33 cellular contexts compared by ENCODE assay signal in the genomic region with DNA sequence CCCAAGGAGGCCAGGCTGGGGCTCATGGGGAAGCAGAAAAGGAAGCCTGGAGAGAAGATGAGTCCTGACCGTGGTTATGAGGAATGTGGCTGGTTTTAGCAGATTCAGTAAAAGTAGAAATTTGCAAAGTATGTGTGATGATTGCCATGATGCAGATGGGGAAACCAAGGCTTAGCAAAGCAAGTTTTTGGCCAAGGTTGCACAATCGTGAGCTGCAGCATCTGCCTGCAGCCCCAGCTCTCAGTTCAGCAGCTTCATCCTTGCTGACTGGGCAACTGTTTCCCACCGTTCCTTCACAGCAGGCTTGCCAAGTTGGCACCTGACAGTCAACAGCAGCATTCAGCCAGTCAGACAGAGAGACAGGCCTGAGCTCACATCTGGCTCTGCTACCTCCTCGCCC.
"Had no signal": no experiment of that assay in that cellular context is flagged by ENCODE, and none has a peak within 500 bp of the region (broad histone marks: within the 10 kb centered on the region; RNA-seq: fewer than 3 reads in every experiment).

No MANE protein-coding gene starts in this region.

- H3K36me3 ChIP-seq: esophagus muscularis mucosa, gastroesophageal sphincter, heart right ventricle, WERI-Rb-1 had no signal

- H3K4me3 ChIP-seq: body of pancreas, esophagus muscularis mucosa, gastroesophageal sphincter, heart right ventricle, hepatocyte had no signal

- H3K27me3 Mint-ChIP-seq: activated B cell treated with CpG ODN at 0.5 μM for 24 hours; activated CD8-positive, alpha-beta memory T cell treated with anti-CD3 and anti-CD28 coated beads, Interleukin-2, amount 10 ng/mL, durations not matched to agents 7 days and 5 days; effector memory CD8-positive, alpha-beta T cell; T-helper 17 cell had no signal

- H2AFZ ChIP-seq: hepatocyte had no signal

- H3K27me3 ChIP-seq: body of pancreas, hepatocyte had no signal

- ATAC-seq: activated CD4-positive, CD25-positive, alpha-beta regulatory T cell treated with anti-CD3 and anti-CD28 coated beads, Interleukin-2, amount 50 U/mL, for 24 hours; activated CD8-positive, alpha-beta memory T cell treated with anti-CD3 and anti-CD28 coated beads, Interleukin-2, amount 10 ng/mL, durations not matched to agents 7 days and 5 days; activated CD8-positive, alpha-beta T cell treated with anti-CD3 and anti-CD28 coated beads, Interleukin-2, amount 10 ng/mL, durations not matched to agents 7 days and 5 days; activated naive CD4-positive, alpha-beta T cell treated with anti-CD3 and anti-CD28 coated beads, Interleukin-2, amount 50 U/mL, for 72 hours; activated T-cell treated with anti-CD3 and anti-CD28 coated beads, Interleukin-2, amount 50 U/mL, for 72 hours; body of pancreas; effector memory CD8-positive, alpha-beta T cell; gastroesophageal sphincter; heart right ventricle; T-helper 17 cell had no signal

- H3K4me1 ChIP-seq: body of pancreas, esophagus muscularis mucosa, gastroesophageal sphincter had no signal

- DNase-seq: activated B cell treated with CpG ODN at 0.5 μM for 24 hours; activated CD4-positive, alpha-beta T cell treated with anti-CD3 and anti-CD28 coated beads for 48 hours; activated CD4-positive, alpha-beta T cell treated with anti-CD3 and anti-CD28 coated beads, Interleukin-2, amount 50 U/mL, for 1 hour; activated CD4-positive, alpha-beta T cell treated with anti-CD3 and anti-CD28 coated beads, Interleukin-2, amount 50 U/mL, for 48 hours; activated CD8-positive, alpha-beta memory T cell treated with anti-CD3 and anti-CD28 coated beads, Interleukin-2, amount 10 ng/mL, durations not matched to agents 7 days and 5 days; activated CD8-positive, alpha-beta memory T cell treated with anti-CD3 and anti-CD28 coated beads, Interleukin-2, amount 50 U/mL, for 4 hours; activated CD8-positive, alpha-beta T cell treated with anti-CD3 and anti-CD28 coated beads, Interleukin-2, amount 10 ng/mL, durations not matched to agents 7 days and 5 days; activated gamma-delta T cell; activated naive CD4-positive, alpha-beta T cell; activated naive CD4-positive, alpha-beta T cell treated with anti-CD3 and anti-CD28 coated beads, Interleukin-2, amount 10 ng/mL, durations not matched to agents 7 days and 5 days; activated naive CD8-positive, alpha-beta T cell treated with anti-CD3 and anti-CD28 coated beads, Interleukin-2, amount 10 ng/mL, durations not matched to agents 7 days and 5 days; activated T-cell treated with anti-CD3 and anti-CD28 coated beads, Interleukin-2, amount 50 U/mL, for 1 hour; activated T-cell treated with anti-CD3 and anti-CD28 coated beads, Interleukin-2, amount 50 U/mL, for 72 hours; amygdala; aorta; body of pancreas; caudate nucleus; cortex of kidney; dermis blood vessel endothelial cell; effector CD4-positive, alpha-beta T cell; effector memory CD8-positive, alpha-beta T cell; erythroblast; foreskin melanocyte; heart right ventricle; T-helper 17 cell; T1000; WERI-Rb-1 had no signal

- H3K27ac Mint-ChIP-seq: activated B cell treated with CpG ODN at 0.5 μM for 24 hours; activated CD8-positive, alpha-beta memory T cell treated with anti-CD3 and anti-CD28 coated beads, Interleukin-2, amount 10 ng/mL, durations not matched to agents 7 days and 5 days; activated CD8-positive, alpha-beta T cell treated with anti-CD3 and anti-CD28 coated beads, Interleukin-2, amount 10 ng/mL, durations not matched to agents 7 days and 5 days; activated naive CD4-positive, alpha-beta T cell treated with anti-CD3 and anti-CD28 coated beads, Interleukin-2, amount 10 ng/mL, durations not matched to agents 7 days and 5 days; activated naive CD4-positive, alpha-beta T cell treated with anti-CD3 and anti-CD28 coated beads, Interleukin-2, amount 50 U/mL, for 72 hours; activated naive CD8-positive, alpha-beta T cell treated with anti-CD3 and anti-CD28 coated beads, Interleukin-2, amount 10 ng/mL, durations not matched to agents 7 days and 5 days; activated T-cell treated with anti-CD3 and anti-CD28 coated beads, Interleukin-2, amount 50 U/mL, for 72 hours; effector memory CD8-positive, alpha-beta T cell; T-helper 17 cell; T-helper 2 cell treated with Interferon-gamma antibody and Interleukin-4, amounts not matched to agents 5 μg/mL and 100 μg/mL, for 36 hours had no signal

- H3K36me3 Mint-ChIP-seq: activated CD8-positive, alpha-beta memory T cell treated with anti-CD3 and anti-CD28 coated beads, Interleukin-2, amount 10 ng/mL, durations not matched to agents 7 days and 5 days; activated naive CD4-positive, alpha-beta T cell treated with anti-CD3 and anti-CD28 coated beads, Interleukin-2, amount 10 ng/mL, durations not matched to agents 7 days and 5 days; activated naive CD4-positive, alpha-beta T cell treated with anti-CD3 and anti-CD28 coated beads, Interleukin-2, amount 50 U/mL, for 72 hours; activated naive CD8-positive, alpha-beta T cell treated with anti-CD3 and anti-CD28 coated beads, Interleukin-2, amount 10 ng/mL, durations not matched to agents 7 days and 5 days had no signal

- H3K27ac ChIP-seq: body of pancreas, esophagus muscularis mucosa, gastroesophageal sphincter, heart right ventricle, hepatocyte, WERI-Rb-1 had no signal

- H3K4me2 ChIP-seq: hepatocyte had no signal

- H3K4me1 Mint-ChIP-seq: activated B cell treated with CpG ODN at 0.5 μM for 24 hours; activated CD8-positive, alpha-beta memory T cell treated with anti-CD3 and anti-CD28 coated beads, Interleukin-2, amount 10 ng/mL, durations not matched to agents 7 days and 5 days; activated naive CD4-positive, alpha-beta T cell treated with anti-CD3 and anti-CD28 coated beads, Interleukin-2, amount 10 ng/mL, durations not matched to agents 7 days and 5 days; activated naive CD8-positive, alpha-beta T cell treated with anti-CD3 and anti-CD28 coated beads, Interleukin-2, amount 10 ng/mL, durations not matched to agents 7 days and 5 days; T-helper 17 cell had no signal

- H3K9me3 ChIP-seq: body of pancreas had no signal

- H3K4me3 Mint-ChIP-seq: activated B cell treated with CpG ODN at 0.5 μM for 24 hours; activated CD8-positive, alpha-beta memory T cell treated with anti-CD3 and anti-CD28 coated beads, Interleukin-2, amount 10 ng/mL, durations not matched to agents 7 days and 5 days; activated CD8-positive, alpha-beta T cell treated with anti-CD3 and anti-CD28 coated beads, Interleukin-2, amount 10 ng/mL, durations not matched to agents 7 days and 5 days; activated naive CD4-positive, alpha-beta T cell treated with anti-CD3 and anti-CD28 coated beads, Interleukin-2, amount 10 ng/mL, durations not matched to agents 7 days and 5 days; activated naive CD8-positive, alpha-beta T cell treated with anti-CD3 and anti-CD28 coated beads, Interleukin-2, amount 10 ng/mL, durations not matched to agents 7 days and 5 days; activated T-cell treated with anti-CD3 and anti-CD28 coated beads, Interleukin-2, amount 50 U/mL, for 72 hours; effector memory CD8-positive, alpha-beta T cell; T-helper 17 cell; T-helper 2 cell treated with Interferon-gamma antibody and Interleukin-4, amounts not matched to agents 5 μg/mL and 100 μg/mL, for 36 hours had no signal
